In the genomic region with DNA sequence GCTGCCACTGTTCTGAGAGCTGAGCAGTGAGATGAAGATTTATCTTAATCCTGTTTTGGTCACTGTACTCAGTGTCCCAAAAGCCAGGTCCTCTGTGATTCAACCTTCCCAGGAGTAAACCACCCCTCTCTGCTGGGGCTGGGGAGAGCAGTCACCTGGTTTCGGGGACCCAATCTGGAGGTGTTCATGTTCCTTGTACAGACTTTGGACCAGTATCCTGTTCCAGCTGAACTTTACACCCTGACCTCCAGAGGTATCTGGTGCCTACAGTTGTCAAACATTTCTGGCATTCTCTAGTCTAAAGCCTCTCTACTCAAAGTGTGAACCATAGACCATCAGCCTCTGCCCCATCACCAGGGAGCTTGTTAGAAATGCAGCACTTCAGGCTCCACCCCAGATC, we compare ENCODE assay signal across 1 cellular context.
TF ChIP-seq lines count a peak whose summit lies in the region.

No MANE protein-coding gene starts in this region.

TF ChIP-seq in HepG2, 621 proteins besides CTCF, POLR2A, EP300 and RAD21 (continued from another document and continues in another):
- TF ChIP-seq, protein P1, sequence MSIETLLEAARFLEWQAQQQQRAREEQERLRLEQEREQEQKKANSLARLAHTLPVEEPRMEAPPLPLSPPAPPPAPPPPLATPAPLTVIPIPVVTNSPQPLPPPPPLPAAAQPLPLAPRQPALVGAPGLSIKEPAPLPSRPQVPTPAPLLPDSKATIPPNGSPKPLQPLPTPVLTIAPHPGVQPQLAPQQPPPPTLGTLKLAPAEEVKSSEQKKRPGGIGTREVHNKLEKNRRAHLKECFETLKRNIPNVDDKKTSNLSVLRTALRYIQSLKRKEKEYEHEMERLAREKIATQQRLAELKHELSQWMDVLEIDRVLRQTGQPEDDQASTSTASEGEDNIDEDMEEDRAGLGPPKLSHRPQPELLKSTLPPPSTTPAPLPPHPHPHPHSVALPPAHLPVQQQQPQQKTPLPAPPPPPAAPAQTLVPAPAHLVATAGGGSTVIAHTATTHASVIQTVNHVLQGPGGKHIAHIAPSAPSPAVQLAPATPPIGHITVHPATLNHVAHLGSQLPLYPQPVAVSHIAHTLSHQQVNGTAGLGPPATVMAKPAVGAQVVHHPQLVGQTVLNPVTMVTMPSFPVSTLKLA (IDR thresholded peaks at IDR 0.05), result no peak
- TF ChIP-seq GFI1 (CRISPR knock-in tag; IDR thresholded peaks at IDR 0.05; ENCODE audit: borderline replicate concordance), result no peak
- no peak for TF ChIP-seq SMAD9 (CRISPR knock-in tag; IDR thresholded peaks at IDR 0.05)
- peak; percentile 54; the same call in 1 of the 2 replicates for TF ChIP-seq ZMYM3 (CRISPR knock-in tag; IDR thresholded peaks at IDR 0.05)
- TF ChIP-seq, protein P2, sequence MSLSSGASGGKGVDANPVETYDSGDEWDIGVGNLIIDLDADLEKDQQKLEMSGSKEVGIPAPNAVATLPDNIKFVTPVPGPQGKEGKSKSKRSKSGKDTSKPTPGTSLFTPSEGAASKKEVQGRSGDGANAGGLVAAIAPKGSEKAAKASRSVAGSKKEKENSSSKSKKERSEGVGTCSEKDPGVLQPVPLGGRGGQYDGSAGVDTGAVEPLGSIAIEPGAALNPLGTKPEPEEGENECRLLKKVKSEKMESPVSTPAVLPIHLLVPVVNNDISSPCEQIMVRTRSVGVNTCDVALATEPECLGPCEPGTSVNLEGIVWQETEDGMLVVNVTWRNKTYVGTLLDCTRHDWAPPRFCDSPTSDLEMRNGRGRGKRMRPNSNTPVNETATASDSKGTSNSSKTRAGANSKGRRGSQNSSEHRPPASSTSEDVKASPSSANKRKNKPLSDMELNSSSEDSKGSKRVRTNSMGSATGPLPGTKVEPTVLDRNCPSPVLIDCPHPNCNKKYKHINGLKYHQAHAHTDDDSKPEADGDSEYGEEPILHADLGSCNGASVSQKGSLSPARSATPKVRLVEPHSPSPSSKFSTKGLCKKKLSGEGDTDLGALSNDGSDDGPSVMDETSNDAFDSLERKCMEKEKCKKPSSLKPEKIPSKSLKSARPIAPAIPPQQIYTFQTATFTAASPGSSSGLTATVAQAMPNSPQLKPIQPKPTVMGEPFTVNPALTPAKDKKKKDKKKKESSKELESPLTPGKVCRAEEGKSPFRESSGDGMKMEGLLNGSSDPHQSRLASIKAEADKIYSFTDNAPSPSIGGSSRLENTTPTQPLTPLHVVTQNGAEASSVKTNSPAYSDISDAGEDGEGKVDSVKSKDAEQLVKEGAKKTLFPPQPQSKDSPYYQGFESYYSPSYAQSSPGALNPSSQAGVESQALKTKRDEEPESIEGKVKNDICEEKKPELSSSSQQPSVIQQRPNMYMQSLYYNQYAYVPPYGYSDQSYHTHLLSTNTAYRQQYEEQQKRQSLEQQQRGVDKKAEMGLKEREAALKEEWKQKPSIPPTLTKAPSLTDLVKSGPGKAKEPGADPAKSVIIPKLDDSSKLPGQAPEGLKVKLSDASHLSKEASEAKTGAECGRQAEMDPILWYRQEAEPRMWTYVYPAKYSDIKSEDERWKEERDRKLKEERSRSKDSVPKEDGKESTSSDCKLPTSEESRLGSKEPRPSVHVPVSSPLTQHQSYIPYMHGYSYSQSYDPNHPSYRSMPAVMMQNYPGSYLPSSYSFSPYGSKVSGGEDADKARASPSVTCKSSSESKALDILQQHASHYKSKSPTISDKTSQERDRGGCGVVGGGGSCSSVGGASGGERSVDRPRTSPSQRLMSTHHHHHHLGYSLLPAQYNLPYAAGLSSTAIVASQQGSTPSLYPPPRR (CRISPR knock-in tag; IDR thresholded peaks at IDR 0.05; ENCODE audit: borderline replicate concordance), result peak; percentile 48; the same call in 1 of the 2 replicates
- TF ChIP-seq, protein P3, sequence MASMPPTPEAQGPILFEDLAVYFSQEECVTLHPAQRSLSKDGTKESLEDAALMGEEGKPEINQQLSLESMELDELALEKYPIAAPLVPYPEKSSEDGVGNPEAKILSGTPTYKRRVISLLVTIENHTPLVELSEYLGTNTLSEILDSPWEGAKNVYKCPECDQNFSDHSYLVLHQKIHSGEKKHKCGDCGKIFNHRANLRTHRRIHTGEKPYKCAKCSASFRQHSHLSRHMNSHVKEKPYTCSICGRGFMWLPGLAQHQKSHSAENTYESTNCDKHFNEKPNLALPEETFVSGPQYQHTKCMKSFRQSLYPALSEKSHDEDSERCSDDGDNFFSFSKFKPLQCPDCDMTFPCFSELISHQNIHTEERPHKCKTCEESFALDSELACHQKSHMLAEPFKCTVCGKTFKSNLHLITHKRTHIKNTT (CRISPR knock-in tag; IDR thresholded peaks at IDR 0.05), result no peak
- TF ChIP-seq RARA (CRISPR knock-in tag; IDR thresholded peaks at IDR 0.05), result peak; percentile 80
- TF ChIP-seq, protein P4, sequence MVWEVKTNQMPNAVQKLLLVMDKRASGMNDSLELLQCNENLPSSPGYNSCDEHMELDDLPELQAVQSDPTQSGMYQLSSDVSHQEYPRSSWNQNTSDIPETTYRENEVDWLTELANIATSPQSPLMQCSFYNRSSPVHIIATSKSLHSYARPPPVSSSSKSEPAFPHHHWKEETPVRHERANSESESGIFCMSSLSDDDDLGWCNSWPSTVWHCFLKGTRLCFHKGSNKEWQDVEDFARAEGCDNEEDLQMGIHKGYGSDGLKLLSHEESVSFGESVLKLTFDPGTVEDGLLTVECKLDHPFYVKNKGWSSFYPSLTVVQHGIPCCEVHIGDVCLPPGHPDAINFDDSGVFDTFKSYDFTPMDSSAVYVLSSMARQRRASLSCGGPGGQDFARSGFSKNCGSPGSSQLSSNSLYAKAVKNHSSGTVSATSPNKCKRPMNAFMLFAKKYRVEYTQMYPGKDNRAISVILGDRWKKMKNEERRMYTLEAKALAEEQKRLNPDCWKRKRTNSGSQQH (CRISPR knock-in tag; IDR thresholded peaks at IDR 0.05; ENCODE audit: low read depth), result no peak
- no peak for TF ChIP-seq AHR (CRISPR knock-in tag; IDR thresholded peaks at IDR 0.05)
- no peak for TF ChIP-seq BRCA1 (CRISPR knock-in tag; IDR thresholded peaks at IDR 0.05)
- no peak for TF ChIP-seq GTF3A (CRISPR knock-in tag; conservative IDR thresholded peaks at IDR 0.05)
- TF ChIP-seq ATF7 (IDR thresholded peaks at IDR 0.05), result no peak
- no peak for TF ChIP-seq ATF7 (CRISPR knock-in tag; IDR thresholded peaks at IDR 0.05)
- TF ChIP-seq ZFP41 (CRISPR knock-in tag; IDR thresholded peaks at IDR 0.05; ENCODE audit: borderline replicate concordance), result no peak
- TF ChIP-seq, protein P5, sequence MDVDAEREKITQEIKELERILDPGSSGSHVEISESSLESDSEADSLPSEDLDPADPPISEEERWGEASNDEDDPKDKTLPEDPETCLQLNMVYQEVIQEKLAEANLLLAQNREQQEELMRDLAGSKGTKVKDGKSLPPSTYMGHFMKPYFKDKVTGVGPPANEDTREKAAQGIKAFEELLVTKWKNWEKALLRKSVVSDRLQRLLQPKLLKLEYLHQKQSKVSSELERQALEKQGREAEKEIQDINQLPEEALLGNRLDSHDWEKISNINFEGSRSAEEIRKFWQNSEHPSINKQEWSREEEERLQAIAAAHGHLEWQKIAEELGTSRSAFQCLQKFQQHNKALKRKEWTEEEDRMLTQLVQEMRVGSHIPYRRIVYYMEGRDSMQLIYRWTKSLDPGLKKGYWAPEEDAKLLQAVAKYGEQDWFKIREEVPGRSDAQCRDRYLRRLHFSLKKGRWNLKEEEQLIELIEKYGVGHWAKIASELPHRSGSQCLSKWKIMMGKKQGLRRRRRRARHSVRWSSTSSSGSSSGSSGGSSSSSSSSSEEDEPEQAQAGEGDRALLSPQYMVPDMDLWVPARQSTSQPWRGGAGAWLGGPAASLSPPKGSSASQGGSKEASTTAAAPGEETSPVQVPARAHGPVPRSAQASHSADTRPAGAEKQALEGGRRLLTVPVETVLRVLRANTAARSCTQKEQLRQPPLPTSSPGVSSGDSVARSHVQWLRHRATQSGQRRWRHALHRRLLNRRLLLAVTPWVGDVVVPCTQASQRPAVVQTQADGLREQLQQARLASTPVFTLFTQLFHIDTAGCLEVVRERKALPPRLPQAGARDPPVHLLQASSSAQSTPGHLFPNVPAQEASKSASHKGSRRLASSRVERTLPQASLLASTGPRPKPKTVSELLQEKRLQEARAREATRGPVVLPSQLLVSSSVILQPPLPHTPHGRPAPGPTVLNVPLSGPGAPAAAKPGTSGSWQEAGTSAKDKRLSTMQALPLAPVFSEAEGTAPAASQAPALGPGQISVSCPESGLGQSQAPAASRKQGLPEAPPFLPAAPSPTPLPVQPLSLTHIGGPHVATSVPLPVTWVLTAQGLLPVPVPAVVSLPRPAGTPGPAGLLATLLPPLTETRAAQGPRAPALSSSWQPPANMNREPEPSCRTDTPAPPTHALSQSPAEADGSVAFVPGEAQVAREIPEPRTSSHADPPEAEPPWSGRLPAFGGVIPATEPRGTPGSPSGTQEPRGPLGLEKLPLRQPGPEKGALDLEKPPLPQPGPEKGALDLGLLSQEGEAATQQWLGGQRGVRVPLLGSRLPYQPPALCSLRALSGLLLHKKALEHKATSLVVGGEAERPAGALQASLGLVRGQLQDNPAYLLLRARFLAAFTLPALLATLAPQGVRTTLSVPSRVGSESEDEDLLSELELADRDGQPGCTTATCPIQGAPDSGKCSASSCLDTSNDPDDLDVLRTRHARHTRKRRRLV (CRISPR knock-in tag; IDR thresholded peaks at IDR 0.05), result no peak
- TF ChIP-seq NFKB2 (CRISPR knock-in tag; IDR thresholded peaks at IDR 0.05; ENCODE audit: borderline replicate concordance), result no peak
- TF ChIP-seq, protein P6, sequence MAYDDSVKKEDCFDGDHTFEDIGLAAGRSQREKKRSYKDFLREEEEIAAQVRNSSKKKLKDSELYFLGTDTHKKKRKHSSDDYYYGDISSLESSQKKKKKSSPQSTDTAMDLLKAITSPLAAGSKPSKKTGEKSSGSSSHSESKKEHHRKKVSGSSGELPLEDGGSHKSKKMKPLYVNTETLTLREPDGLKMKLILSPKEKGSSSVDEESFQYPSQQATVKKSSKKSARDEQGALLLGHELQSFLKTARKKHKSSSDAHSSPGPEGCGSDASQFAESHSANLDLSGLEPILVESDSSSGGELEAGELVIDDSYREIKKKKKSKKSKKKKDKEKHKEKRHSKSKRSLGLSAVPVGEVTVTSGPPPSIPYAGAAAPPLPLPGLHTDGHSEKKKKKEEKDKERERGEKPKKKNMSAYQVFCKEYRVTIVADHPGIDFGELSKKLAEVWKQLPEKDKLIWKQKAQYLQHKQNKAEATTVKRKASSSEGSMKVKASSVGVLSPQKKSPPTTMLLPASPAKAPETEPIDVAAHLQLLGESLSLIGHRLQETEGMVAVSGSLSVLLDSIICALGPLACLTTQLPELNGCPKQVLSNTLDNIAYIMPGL (CRISPR knock-in tag; IDR thresholded peaks at IDR 0.05; ENCODE audit: borderline replicate concordance in 1 of 2, low read depth in 1 of 2), result peak in 1 of 2 experiments; percentile 55; a peak in 1 of 4 replicates
- TF ChIP-seq HNRNPUL1 (IDR thresholded peaks at IDR 0.05; ENCODE audit: low read depth, low read length), result no peak
- TF ChIP-seq KLF12 (CRISPR knock-in tag; IDR thresholded peaks at IDR 0.05; ENCODE audit: borderline replicate concordance), result no peak
- TF ChIP-seq ZNF282 (IDR thresholded peaks at IDR 0.05; ENCODE audit: partially characterized antibody), result no peak
- no peak for TF ChIP-seq ZFP1 (CRISPR knock-in tag; IDR thresholded peaks at IDR 0.05)
- TF ChIP-seq, protein P7, sequence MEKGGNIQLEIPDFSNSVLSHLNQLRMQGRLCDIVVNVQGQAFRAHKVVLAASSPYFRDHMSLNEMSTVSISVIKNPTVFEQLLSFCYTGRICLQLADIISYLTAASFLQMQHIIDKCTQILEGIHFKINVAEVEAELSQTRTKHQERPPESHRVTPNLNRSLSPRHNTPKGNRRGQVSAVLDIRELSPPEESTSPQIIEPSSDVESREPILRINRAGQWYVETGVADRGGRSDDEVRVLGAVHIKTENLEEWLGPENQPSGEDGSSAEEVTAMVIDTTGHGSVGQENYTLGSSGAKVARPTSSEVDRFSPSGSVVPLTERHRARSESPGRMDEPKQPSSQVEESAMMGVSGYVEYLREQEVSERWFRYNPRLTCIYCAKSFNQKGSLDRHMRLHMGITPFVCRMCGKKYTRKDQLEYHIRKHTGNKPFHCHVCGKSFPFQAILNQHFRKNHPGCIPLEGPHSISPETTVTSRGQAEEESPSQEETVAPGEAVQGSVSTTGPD (CRISPR knock-in tag; IDR thresholded peaks at IDR 0.05), result no peak
- TF ChIP-seq JUND (CRISPR knock-in tag; IDR thresholded peaks at IDR 0.05), result no peak
- TF ChIP-seq SSRP1 (CRISPR knock-in tag; IDR thresholded peaks at IDR 0.05), result no peak
- no peak for TF ChIP-seq ZNF354B (CRISPR knock-in tag; IDR thresholded peaks at IDR 0.05)
- TF ChIP-seq GATAD2A (CRISPR knock-in tag; IDR thresholded peaks at IDR 0.05), result peak; percentile 66
- no peak for TF ChIP-seq CBFB (CRISPR knock-in tag; IDR thresholded peaks at IDR 0.05)
- no peak for TF ChIP-seq TAF15 (IDR thresholded peaks at IDR 0.05; ENCODE audit: low read depth, low read length, poor library complexity, severe bottlenecking)
- TF ChIP-seq PRPF4 (IDR thresholded peaks at IDR 0.05; ENCODE audit: low read depth, low read length, poor library complexity, severe bottlenecking), result no peak
- no peak for TF ChIP-seq ZNF253 (CRISPR knock-in tag; IDR thresholded peaks at IDR 0.05; ENCODE audit: borderline replicate concordance)
- no peak for TF ChIP-seq ATAD3A (CRISPR knock-in tag; IDR thresholded peaks at IDR 0.05)
- no peak for TF ChIP-seq RELA (CRISPR knock-in tag; IDR thresholded peaks at IDR 0.05)
- no peak for TF ChIP-seq PHF5A (CRISPR knock-in tag; IDR thresholded peaks at IDR 0.05; ENCODE audit: low read depth, unreplicated experiment)
- TF ChIP-seq ZNF256 (CRISPR knock-in tag; conservative IDR thresholded peaks at IDR 0.05), result no peak
- no peak for TF ChIP-seq ZNF136 (CRISPR knock-in tag; IDR thresholded peaks at IDR 0.05; ENCODE audit: low read depth)
- TF ChIP-seq MED8 (CRISPR knock-in tag; IDR thresholded peaks at IDR 0.05; ENCODE audit: insufficient replicate concordance), result no peak
- TF ChIP-seq NFE2L1 (CRISPR knock-in tag; IDR thresholded peaks at IDR 0.05; ENCODE audit: borderline replicate concordance), result no peak
- no peak for TF ChIP-seq ELF3 (CRISPR knock-in tag; IDR thresholded peaks at IDR 0.05)
- TF ChIP-seq ZNF431 (CRISPR knock-in tag; IDR thresholded peaks at IDR 0.05; ENCODE audit: borderline replicate concordance, low read depth), result no peak
- peak; percentile 75 for TF ChIP-seq SIX1 (CRISPR knock-in tag; IDR thresholded peaks at IDR 0.05; ENCODE audit: borderline replicate concordance)
- no peak for TF ChIP-seq CCDC6 (CRISPR knock-in tag; IDR thresholded peaks at IDR 0.05)
- no peak for TF ChIP-seq HDAC6 (IDR thresholded peaks at IDR 0.05; ENCODE audit: low read depth, low read length)
- TF ChIP-seq RXRA (CRISPR knock-in tag; IDR thresholded peaks at IDR 0.05), result no peak; the same call in 1 of the 2 replicates
- no peak for TF ChIP-seq ZNF775 (CRISPR knock-in tag; IDR thresholded peaks at IDR 0.05; ENCODE audit: borderline replicate concordance)
- no peak for TF ChIP-seq KLF15 (CRISPR knock-in tag; IDR thresholded peaks at IDR 0.05; ENCODE audit: borderline replicate concordance)
- TF ChIP-seq, protein P8, sequence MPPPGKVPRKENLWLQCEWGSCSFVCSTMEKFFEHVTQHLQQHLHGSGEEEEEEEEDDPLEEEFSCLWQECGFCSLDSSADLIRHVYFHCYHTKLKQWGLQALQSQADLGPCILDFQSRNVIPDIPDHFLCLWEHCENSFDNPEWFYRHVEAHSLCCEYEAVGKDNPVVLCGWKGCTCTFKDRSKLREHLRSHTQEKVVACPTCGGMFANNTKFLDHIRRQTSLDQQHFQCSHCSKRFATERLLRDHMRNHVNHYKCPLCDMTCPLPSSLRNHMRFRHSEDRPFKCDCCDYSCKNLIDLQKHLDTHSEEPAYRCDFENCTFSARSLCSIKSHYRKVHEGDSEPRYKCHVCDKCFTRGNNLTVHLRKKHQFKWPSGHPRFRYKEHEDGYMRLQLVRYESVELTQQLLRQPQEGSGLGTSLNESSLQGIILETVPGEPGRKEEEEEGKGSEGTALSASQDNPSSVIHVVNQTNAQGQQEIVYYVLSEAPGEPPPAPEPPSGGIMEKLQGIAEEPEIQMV (CRISPR knock-in tag; IDR thresholded peaks at IDR 0.05; ENCODE audit: low read depth), result no peak
- TF ChIP-seq CCAR2 (optimal IDR thresholded peaks at IDR 0.05; ENCODE audit: low read depth, low read length), result no peak
- peak; percentile 84 for TF ChIP-seq SALL1 (CRISPR knock-in tag; IDR thresholded peaks at IDR 0.05)
